Comparison of ENCODE assay signal across 1 cellular context in the genomic region with DNA sequence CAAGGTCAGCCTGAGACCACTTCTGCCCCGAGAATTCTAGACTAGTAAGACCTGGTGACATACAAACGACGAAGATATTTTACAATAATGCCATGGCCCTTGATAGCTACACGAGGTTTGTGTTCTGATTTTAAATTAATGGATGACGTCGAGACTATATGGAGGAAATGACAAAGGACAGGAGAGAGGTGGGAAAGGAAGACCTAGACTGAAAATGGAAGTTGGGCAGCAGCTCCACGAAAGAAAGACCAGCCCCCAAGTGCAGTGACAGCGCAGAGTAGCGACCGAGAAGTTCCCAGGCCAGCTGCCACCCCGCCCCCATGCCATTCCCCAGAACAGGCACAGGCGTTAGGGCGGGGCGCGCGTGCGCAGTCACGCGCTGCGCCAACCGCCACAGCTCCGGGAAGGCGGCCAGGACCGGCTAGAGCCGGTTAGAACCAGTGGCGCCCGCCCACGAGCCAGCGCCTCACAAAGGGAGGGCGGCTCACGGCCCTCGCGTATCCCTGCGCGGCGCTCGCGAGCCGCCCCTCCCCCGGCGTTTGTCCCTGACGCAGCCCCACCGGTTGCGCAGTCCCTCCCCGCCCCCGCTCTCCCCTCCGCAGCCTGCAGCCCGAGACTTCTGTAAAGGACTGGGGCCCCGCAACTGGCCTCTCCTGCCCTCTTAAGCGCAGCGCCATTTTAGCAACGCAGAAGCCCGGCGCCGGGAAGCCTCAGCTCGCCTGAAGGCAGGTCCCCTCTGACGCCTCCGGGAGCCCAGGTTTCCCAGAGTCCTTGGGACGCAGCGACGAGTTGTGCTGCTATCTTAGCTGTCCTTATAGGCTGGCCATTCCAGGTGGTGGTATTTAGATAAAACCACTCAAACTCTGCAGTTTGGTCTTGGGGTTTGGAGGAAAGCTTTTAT.
TF ChIP-seq lines count a peak whose summit lies in the region.

No MANE protein-coding gene starts in this region.

TF ChIP-seq in K562, 482 proteins besides CTCF, POLR2A, EP300 and RAD21 (continued from another document and continues in another):
- TF ChIP-seq, protein P1, sequence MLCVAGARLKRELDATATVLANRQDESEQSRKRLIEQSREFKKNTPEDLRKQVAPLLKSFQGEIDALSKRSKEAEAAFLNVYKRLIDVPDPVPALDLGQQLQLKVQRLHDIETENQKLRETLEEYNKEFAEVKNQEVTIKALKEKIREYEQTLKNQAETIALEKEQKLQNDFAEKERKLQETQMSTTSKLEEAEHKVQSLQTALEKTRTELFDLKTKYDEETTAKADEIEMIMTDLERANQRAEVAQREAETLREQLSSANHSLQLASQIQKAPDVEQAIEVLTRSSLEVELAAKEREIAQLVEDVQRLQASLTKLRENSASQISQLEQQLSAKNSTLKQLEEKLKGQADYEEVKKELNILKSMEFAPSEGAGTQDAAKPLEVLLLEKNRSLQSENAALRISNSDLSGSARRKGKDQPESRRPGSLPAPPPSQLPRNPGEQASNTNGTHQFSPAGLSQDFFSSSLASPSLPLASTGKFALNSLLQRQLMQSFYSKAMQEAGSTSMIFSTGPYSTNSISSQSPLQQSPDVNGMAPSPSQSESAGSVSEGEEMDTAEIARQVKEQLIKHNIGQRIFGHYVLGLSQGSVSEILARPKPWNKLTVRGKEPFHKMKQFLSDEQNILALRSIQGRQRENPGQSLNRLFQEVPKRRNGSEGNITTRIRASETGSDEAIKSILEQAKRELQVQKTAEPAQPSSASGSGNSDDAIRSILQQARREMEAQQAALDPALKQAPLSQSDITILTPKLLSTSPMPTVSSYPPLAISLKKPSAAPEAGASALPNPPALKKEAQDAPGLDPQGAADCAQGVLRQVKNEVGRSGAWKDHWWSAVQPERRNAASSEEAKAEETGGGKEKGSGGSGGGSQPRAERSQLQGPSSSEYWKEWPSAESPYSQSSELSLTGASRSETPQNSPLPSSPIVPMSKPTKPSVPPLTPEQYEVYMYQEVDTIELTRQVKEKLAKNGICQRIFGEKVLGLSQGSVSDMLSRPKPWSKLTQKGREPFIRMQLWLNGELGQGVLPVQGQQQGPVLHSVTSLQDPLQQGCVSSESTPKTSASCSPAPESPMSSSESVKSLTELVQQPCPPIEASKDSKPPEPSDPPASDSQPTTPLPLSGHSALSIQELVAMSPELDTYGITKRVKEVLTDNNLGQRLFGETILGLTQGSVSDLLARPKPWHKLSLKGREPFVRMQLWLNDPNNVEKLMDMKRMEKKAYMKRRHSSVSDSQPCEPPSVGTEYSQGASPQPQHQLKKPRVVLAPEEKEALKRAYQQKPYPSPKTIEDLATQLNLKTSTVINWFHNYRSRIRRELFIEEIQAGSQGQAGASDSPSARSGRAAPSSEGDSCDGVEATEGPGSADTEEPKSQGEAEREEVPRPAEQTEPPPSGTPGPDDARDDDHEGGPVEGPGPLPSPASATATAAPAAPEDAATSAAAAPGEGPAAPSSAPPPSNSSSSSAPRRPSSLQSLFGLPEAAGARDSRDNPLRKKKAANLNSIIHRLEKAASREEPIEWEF (CRISPR knock-in tag; IDR thresholded peaks at IDR 0.05), result no peak
- no peak; the same call in 1 of the 2 replicates for TF ChIP-seq ZNF316 (IDR thresholded peaks at IDR 0.05)
- no peak for TF ChIP-seq CBX8 (IDR thresholded peaks at IDR 0.05; ENCODE audit: borderline replicate concordance, extremely low read depth, low read depth, low read length, poor library complexity, severe bottlenecking)
- TF ChIP-seq, protein P2, sequence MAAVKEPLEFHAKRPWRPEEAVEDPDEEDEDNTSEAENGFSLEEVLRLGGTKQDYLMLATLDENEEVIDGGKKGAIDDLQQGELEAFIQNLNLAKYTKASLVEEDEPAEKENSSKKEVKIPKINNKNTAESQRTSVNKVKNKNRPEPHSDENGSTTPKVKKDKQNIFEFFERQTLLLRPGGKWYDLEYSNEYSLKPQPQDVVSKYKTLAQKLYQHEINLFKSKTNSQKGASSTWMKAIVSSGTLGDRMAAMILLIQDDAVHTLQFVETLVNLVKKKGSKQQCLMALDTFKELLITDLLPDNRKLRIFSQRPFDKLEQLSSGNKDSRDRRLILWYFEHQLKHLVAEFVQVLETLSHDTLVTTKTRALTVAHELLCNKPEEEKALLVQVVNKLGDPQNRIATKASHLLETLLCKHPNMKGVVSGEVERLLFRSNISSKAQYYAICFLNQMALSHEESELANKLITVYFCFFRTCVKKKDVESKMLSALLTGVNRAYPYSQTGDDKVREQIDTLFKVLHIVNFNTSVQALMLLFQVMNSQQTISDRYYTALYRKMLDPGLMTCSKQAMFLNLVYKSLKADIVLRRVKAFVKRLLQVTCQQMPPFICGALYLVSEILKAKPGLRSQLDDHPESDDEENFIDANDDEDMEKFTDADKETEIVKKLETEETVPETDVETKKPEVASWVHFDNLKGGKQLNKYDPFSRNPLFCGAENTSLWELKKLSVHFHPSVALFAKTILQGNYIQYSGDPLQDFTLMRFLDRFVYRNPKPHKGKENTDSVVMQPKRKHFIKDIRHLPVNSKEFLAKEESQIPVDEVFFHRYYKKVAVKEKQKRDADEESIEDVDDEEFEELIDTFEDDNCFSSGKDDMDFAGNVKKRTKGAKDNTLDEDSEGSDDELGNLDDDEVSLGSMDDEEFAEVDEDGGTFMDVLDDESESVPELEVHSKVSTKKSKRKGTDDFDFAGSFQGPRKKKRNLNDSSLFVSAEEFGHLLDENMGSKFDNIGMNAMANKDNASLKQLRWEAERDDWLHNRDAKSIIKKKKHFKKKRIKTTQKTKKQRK (IDR thresholded peaks at IDR 0.05; ENCODE audit: borderline replicate concordance, low read depth, low read length), result peak; percentile 40; the same call in 1 of the 2 replicates
- TF ChIP-seq ZNF79 (CRISPR knock-in tag; IDR thresholded peaks at IDR 0.05; ENCODE audit: low read depth), result no peak
- TF ChIP-seq ZNF695 (CRISPR knock-in tag; IDR thresholded peaks at IDR 0.05), result no peak
- TF ChIP-seq HDAC8 (tag; IDR thresholded peaks at IDR 0.05), result no peak; the same call in 1 of the 2 replicates
- no peak for TF ChIP-seq ZNF785 (CRISPR knock-in tag; IDR thresholded peaks at IDR 0.05)
- TF ChIP-seq TAL1 (IDR thresholded peaks at IDR 0.05), result peak; percentile 53; the same call in 1 of the 2 replicates
- no peak for TF ChIP-seq MCM2 (IDR thresholded peaks at IDR 0.05; ENCODE audit: low read depth)
- TF ChIP-seq ZNF133 (CRISPR knock-in tag; IDR thresholded peaks at IDR 0.05), result no peak
- TF ChIP-seq, protein P3, sequence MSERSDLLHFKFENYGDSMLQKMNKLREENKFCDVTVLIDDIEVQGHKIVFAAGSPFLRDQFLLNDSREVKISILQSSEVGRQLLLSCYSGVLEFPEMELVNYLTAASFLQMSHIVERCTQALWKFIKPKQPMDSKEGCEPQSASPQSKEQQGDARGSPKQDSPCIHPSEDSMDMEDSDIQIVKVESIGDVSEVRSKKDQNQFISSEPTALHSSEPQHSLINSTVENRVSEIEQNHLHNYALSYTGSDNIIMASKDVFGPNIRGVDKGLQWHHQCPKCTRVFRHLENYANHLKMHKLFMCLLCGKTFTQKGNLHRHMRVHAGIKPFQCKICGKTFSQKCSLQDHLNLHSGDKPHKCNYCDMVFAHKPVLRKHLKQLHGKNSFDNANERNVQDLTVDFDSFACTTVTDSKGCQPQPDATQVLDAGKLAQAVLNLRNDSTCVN (CRISPR knock-in tag; IDR thresholded peaks at IDR 0.05), result peak; percentile 81; the same call in 1 of the 2 replicates
- peak; percentile 98 for TF ChIP-seq KLF1 (tag; IDR thresholded peaks at IDR 0.05)
- TF ChIP-seq TCFL5 (CRISPR knock-in tag; conservative IDR thresholded peaks at IDR 0.05), result no peak
- TF ChIP-seq CC2D1A (IDR thresholded peaks at IDR 0.05), result 0 out of 2 replicates have a peak, but pooled peaks have one; percentile 41
- no peak for TF ChIP-seq ZNF77 (CRISPR knock-in tag; IDR thresholded peaks at IDR 0.05)
- peak; percentile 63; the same call in 1 of the 2 replicates for TF ChIP-seq CHCHD3 (CRISPR knock-in tag; IDR thresholded peaks at IDR 0.05)
- peak; percentile 78 to 96 (median 91) for TF ChIP-seq YY1 (IDR thresholded peaks at IDR 0.05; ENCODE audit: borderline replicate concordance in 1 of 3, control insufficient read depth in 1 of 3, extremely low read depth in 1 of 3, insufficient read depth in 3 of 3, insufficient read length in 1 of 3, insufficient replicate concordance in 2 of 3, low read depth in 1 of 3, low read length in 2 of 3)
- peak; percentile 61; the same call in 1 of the 2 replicates for TF ChIP-seq DPF2 (IDR thresholded peaks at IDR 0.05)
- TF ChIP-seq ZNF780A (CRISPR knock-in tag; IDR thresholded peaks at IDR 0.05), result no peak
- no peak for TF ChIP-seq ZNF124 (CRISPR knock-in tag; IDR thresholded peaks at IDR 0.05)
- TF ChIP-seq ZNF232 (CRISPR knock-in tag; IDR thresholded peaks at IDR 0.05), result no peak
- TF ChIP-seq HLTF (IDR thresholded peaks at IDR 0.05), result no peak
- TF ChIP-seq ZNF561 (CRISPR knock-in tag; conservative IDR thresholded peaks at IDR 0.05), result no peak
- TF ChIP-seq ZNF184 (CRISPR knock-in tag; IDR thresholded peaks at IDR 0.05), result no peak
- no peak for TF ChIP-seq YBX1 (IDR thresholded peaks at IDR 0.05)
- TF ChIP-seq SP1 (CRISPR knock-in tag; IDR thresholded peaks at IDR 0.05), result peak; percentile 89
- no peak for TF ChIP-seq RBM14 (IDR thresholded peaks at IDR 0.05; ENCODE audit: borderline replicate concordance, insufficient read depth, low read depth, low read length)
- no peak for TF ChIP-seq ZNF140 (CRISPR knock-in tag; IDR thresholded peaks at IDR 0.05)
- TF ChIP-seq, protein P4, sequence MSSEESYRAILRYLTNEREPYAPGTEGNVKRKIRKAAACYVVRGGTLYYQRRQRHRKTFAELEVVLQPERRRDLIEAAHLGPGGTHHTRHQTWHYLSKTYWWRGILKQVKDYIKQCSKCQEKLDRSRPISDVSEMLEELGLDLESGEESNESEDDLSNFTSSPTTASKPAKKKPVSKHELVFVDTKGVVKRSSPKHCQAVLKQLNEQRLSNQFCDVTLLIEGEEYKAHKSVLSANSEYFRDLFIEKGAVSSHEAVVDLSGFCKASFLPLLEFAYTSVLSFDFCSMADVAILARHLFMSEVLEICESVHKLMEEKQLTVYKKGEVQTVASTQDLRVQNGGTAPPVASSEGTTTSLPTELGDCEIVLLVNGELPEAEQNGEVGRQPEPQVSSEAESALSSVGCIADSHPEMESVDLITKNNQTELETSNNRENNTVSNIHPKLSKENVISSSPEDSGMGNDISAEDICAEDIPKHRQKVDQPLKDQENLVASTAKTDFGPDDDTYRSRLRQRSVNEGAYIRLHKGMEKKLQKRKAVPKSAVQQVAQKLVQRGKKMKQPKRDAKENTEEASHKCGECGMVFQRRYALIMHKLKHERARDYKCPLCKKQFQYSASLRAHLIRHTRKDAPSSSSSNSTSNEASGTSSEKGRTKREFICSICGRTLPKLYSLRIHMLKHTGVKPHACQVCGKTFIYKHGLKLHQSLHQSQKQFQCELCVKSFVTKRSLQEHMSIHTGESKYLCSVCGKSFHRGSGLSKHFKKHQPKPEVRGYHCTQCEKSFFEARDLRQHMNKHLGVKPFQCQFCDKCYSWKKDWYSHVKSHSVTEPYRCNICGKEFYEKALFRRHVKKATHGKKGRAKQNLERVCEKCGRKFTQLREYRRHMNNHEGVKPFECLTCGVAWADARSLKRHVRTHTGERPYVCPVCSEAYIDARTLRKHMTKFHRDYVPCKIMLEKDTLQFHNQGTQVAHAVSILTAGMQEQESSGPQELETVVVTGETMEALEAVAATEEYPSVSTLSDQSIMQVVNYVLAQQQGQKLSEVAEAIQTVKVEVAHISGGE (CRISPR knock-in tag; IDR thresholded peaks at IDR 0.05), result no peak
- TF ChIP-seq POLR2H (tag; IDR thresholded peaks at IDR 0.05; ENCODE audit: low read depth), result peak; percentile 87
- peak; percentile 69 for TF ChIP-seq CREB1 (IDR thresholded peaks at IDR 0.05)
- TF ChIP-seq CREB1 (CRISPR knock-in tag; IDR thresholded peaks at IDR 0.05), result peak; percentile 72; the same call in 1 of the 2 replicates
- TF ChIP-seq CREM (IDR thresholded peaks at IDR 0.05; ENCODE audit: low read depth), result peak; percentile 82
- TF ChIP-seq SP2 (IDR thresholded peaks at IDR 0.05; ENCODE audit: extremely low read depth, low read depth, low read length, poor library complexity, severe bottlenecking), result no peak
- TF ChIP-seq TBL1XR1 (IDR thresholded peaks at IDR 0.05; ENCODE audit: low read length in 2 of 2), result peak; percentile 71 to 83; a peak in 3 of 4 replicates
- peak; percentile 47 for TF ChIP-seq C11orf30 (IDR thresholded peaks at IDR 0.05; ENCODE audit: low read depth)
- TF ChIP-seq MAFK (IDR thresholded peaks at IDR 0.05; ENCODE audit: low read length), result peak; percentile 51
- TF ChIP-seq KLF6 (CRISPR knock-in tag; IDR thresholded peaks at IDR 0.05; ENCODE audit: borderline replicate concordance), result peak; percentile 96
- no peak for TF ChIP-seq ZFP30 (CRISPR knock-in tag; IDR thresholded peaks at IDR 0.05; ENCODE audit: borderline replicate concordance)
- TF ChIP-seq, protein P5, sequence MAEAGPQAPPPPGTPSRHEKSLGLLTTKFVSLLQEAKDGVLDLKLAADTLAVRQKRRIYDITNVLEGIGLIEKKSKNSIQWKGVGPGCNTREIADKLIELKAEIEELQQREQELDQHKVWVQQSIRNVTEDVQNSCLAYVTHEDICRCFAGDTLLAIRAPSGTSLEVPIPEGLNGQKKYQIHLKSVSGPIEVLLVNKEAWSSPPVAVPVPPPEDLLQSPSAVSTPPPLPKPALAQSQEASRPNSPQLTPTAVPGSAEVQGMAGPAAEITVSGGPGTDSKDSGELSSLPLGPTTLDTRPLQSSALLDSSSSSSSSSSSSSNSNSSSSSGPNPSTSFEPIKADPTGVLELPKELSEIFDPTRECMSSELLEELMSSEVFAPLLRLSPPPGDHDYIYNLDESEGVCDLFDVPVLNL (CRISPR knock-in tag; IDR thresholded peaks at IDR 0.05; ENCODE audit: low read depth), result no peak
- TF ChIP-seq, protein P6, sequence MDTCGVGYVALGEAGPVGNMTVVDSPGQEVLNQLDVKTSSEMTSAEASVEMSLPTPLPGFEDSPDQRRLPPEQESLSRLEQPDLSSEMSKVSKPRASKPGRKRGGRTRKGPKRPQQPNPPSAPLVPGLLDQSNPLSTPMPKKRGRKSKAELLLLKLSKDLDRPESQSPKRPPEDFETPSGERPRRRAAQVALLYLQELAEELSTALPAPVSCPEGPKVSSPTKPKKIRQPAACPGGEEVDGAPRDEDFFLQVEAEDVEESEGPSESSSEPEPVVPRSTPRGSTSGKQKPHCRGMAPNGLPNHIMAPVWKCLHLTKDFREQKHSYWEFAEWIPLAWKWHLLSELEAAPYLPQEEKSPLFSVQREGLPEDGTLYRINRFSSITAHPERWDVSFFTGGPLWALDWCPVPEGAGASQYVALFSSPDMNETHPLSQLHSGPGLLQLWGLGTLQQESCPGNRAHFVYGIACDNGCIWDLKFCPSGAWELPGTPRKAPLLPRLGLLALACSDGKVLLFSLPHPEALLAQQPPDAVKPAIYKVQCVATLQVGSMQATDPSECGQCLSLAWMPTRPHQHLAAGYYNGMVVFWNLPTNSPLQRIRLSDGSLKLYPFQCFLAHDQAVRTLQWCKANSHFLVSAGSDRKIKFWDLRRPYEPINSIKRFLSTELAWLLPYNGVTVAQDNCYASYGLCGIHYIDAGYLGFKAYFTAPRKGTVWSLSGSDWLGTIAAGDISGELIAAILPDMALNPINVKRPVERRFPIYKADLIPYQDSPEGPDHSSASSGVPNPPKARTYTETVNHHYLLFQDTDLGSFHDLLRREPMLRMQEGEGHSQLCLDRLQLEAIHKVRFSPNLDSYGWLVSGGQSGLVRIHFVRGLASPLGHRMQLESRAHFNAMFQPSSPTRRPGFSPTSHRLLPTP (IDR thresholded peaks at IDR 0.05; ENCODE audit: borderline replicate concordance, extremely low read depth, insufficient read length), result no peak
- no peak for TF ChIP-seq SRSF3 (IDR thresholded peaks at IDR 0.05; ENCODE audit: insufficient read depth, low read length)
- TF ChIP-seq ZNF76 (CRISPR knock-in tag; IDR thresholded peaks at IDR 0.05; ENCODE audit: borderline replicate concordance), result no peak; the same call in 1 of the 2 replicates
- peak; percentile 96 for TF ChIP-seq PRPF4 (IDR thresholded peaks at IDR 0.05; ENCODE audit: insufficient read depth, low read depth, low read length, poor library complexity, severe bottlenecking)
- no peak for TF ChIP-seq ETS2 (tag; IDR thresholded peaks at IDR 0.05; ENCODE audit: borderline replicate concordance, poor library complexity, severe bottlenecking)
- TF ChIP-seq ATF7 (IDR thresholded peaks at IDR 0.05), result peak; percentile 90
